ENCODE assay signal across 8 cellular contexts in the genomic region with DNA sequence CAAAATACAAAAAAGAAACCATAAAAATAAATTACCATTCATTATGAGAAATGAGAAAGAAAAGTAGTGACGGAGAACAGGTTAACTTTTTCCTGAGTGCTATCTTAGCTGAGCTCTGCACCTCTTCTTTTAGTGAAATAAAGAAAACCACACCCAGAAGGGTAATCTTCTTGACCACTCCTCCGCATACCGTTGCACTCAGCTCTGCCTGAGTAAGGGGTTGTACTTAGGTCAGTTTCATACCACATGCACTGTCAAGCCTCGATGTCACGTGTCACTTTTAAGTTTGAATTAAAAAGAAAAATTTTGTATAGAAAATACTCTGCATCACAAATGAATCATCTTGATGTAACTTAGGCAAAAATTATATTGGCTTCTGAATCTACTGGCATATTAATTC. TPM values are rescaled to one million over a fixed set of nuclear protein-coding genes. Genes with fewer than 3 reads are reported as not detected.
DNase-seq lines count a peak whose midpoint lies in the region; ATAC-seq and TF ChIP-seq lines count a peak whose summit lies in the region.

No MANE protein-coding gene starts in this region.

- POLR2A ChIA-PET in AG04450 (lab: Yijun Ruan, JAX): no interaction called here
- POLR2A ChIA-PET in activated CD8-positive, alpha-beta T cell treated with anti-CD3 and anti-CD28 coated beads for 36 hours (lab: Charles Lee): interaction anchor here (4.2 kb wide), 1 partner anchor 9 kb away, joined by 22 read pairs; no protein-coding TSS in a partner anchor

- peaks cover 0 to 23% (median 2%) of the 10 kb centered on the region in 4 donors for H3K36me3 ChIP-seq in upper lobe of left lung

- H3K36me3 Mint-ChIP-seq in activated CD8-positive, alpha-beta T cell treated with anti-CD3 and anti-CD28 coated beads for 36 hours (ENCODE audit: low read depth): peaks cover 68% of the 10 kb centered on the region
- peaks cover 11 to 26% (median 14%) of the 10 kb centered on the region in 3 donors for H3K36me3 Mint-ChIP-seq in immature natural killer cell

- TF ChIP-seq POLR2A in upper lobe of left lung (IDR thresholded peaks at IDR 0.05): no peak

- no peak for TF ChIP-seq EP300 in upper lobe of left lung (IDR thresholded peaks at IDR 0.05)

- ATAC-seq in GM21717 (IDR thresholded peaks at IDR 0.05; ENCODE audit: unreplicated experiment) (peak; percentile 21), upper lobe of left lung (ENCODE audit: low FRiP score in 2 of 2) (no peak), HG02981 (IDR thresholded peaks at IDR 0.05; ENCODE audit: unreplicated experiment) (no peak)
- no peak for ATAC-seq in activated CD8-positive, alpha-beta T cell treated with anti-CD3 and anti-CD28 coated beads for 36 hours

- H3K4me3 ChIP-seq in AG04450 (ENCODE audit: low read depth, low read length) (peak overlapping the region; percentile 78), upper lobe of left lung (peak overlapping the region in 3 of 4 donors; percentile 83 to 95 (median 90))

- H3K27ac ChIP-seq in AG04450 (ENCODE audit: low read depth, low read length) (no peak overlapping the region), upper lobe of left lung (peak overlapping the region; percentile 95 to 100 (median 98))

- peaks cover 3% of the 10 kb centered on the region for H3K9me3 Mint-ChIP-seq in activated CD8-positive, alpha-beta T cell treated with anti-CD3 and anti-CD28 coated beads for 36 hours
- H3K9me3 Mint-ChIP-seq in immature natural killer cell: no peaks in the 10 kb centered on the region

- H3K9me3 ChIP-seq in AG04450 (ENCODE audit: control insufficient read depth, insufficient read depth, low read length): no peaks in the 10 kb centered on the region
- no peaks in the 10 kb centered on the region for H3K9me3 ChIP-seq in upper lobe of left lung

- peak overlapping the region; percentile 87 for H3K4me3 Mint-ChIP-seq in activated CD8-positive, alpha-beta T cell treated with anti-CD3 and anti-CD28 coated beads for 36 hours
- H3K4me3 Mint-ChIP-seq in immature natural killer cell: peak overlapping the region; percentile 84 to 98 (median 98)

- CTCF ChIA-PET in AG04450 (lab: Charles Lee): no interaction called here
- CTCF ChIA-PET in activated CD8-positive, alpha-beta T cell treated with anti-CD3 and anti-CD28 coated beads for 36 hours (lab: Charles Lee): no interaction called here

- peak overlapping the region; percentile 97 for H3K27ac Mint-ChIP-seq in activated CD8-positive, alpha-beta T cell treated with anti-CD3 and anti-CD28 coated beads for 36 hours
- peak overlapping the region; percentile 89 to 99 (median 96) for H3K27ac Mint-ChIP-seq in immature natural killer cell

- peaks cover 54% of the 10 kb centered on the region for H3K4me1 Mint-ChIP-seq in activated CD8-positive, alpha-beta T cell treated with anti-CD3 and anti-CD28 coated beads for 36 hours (ENCODE audit: low read depth)
- peaks cover 71 to 78% of the 10 kb centered on the region in 2 donors for H3K4me1 Mint-ChIP-seq in immature natural killer cell

- DNase-seq in AG04450 (ENCODE audit: low read depth, low spot score) (no peak), immature natural killer cell (no peak), upper lobe of left lung (peak in 1 of 2 donors; percentile 26), MV-4-11 (lab: John Stamatoyannopoulos, UW) (no peak), NK-92 (lab: John Stamatoyannopoulos, UW; ENCODE audit: unreplicated experiment) (no peak)
- peak; percentile 58 for DNase-seq in activated CD8-positive, alpha-beta T cell treated with anti-CD3 and anti-CD28 coated beads for 36 hours

- 50 to 51% methylated on average over 5 of the region's 5 CpGs for WGBS in upper lobe of left lung, 2 donors

- H3K27me3 Mint-ChIP-seq in activated CD8-positive, alpha-beta T cell treated with anti-CD3 and anti-CD28 coated beads for 36 hours: no peaks in the 10 kb centered on the region
- H3K27me3 Mint-ChIP-seq in immature natural killer cell (ENCODE audit: low read depth in 3 of 3): peaks cover 5 to 20% (median 17%) of the 10 kb centered on the region in 3 donors

- intact Hi-C loops in activated CD8-positive, alpha-beta T cell treated with anti-CD3 and anti-CD28 coated beads for 36 hours (cut with micrococcal nuclease): loop anchor here (5.0 kb wide), 3 partner anchors 51 to 99 kb away; no protein-coding TSS in a partner anchor

- TF ChIP-seq CTCF in AG04450 (IDR thresholded peaks at IDR 0.05; ENCODE audit: low read depth, low read length) (no peak), upper lobe of left lung (IDR thresholded peaks at IDR 0.05) (no peak)
- no peak for TF ChIP-seq CTCF in activated CD8-positive, alpha-beta T cell treated with anti-CD3 and anti-CD28 coated beads for 36 hours (IDR thresholded peaks at IDR 0.05)

- no peaks in the 10 kb centered on the region for H3K27me3 ChIP-seq in AG04450 (ENCODE audit: control insufficient read depth, insufficient read depth, low read length)
- no peaks in the 10 kb centered on the region for H3K27me3 ChIP-seq in upper lobe of left lung

- peaks cover 44 to 75% (median 58%) of the 10 kb centered on the region in 4 donors for H3K4me1 ChIP-seq in upper lobe of left lung

RNA-seq across cellular contexts. Expression of gene EZR, which starts 2.8 kb away (rescaled TPM):
- 56.7 and 61.2 TPM in 2 replicates for polyA plus RNA-seq in AG04450 (2011; rRNA removed)
- polyA minus RNA-seq in AG04450 (2011; rRNA and poly(A)+ RNA removed): 58.7 and 59.5 TPM in 2 replicates
- total RNA-seq in activated CD8-positive, alpha-beta T cell treated with anti-CD3 and anti-CD28 coated beads for 36 hours: 100 to 1,000 TPM; 199 to 206 TPM
- 100 to 1,000 TPM; 129 to 153 (median 139) TPM for polyA plus RNA-seq in immature natural killer cell
- total RNA-seq in upper lobe of left lung: 100 to 1,000 TPM; 188 to 810 (median 346) TPM
